17 cellular contexts compared by ENCODE assay signal in genomic region chr20:62449951-62450815, GRCh38. TPM values are rescaled to one million over a fixed set of nuclear protein-coding genes. Genes with fewer than 3 reads are reported as not detected.
DNase-seq lines count a peak whose midpoint lies in the region; ATAC-seq, FAIRE-seq and TF ChIP-seq lines count a peak whose summit lies in the region.
"Had no signal": no experiment of that assay in that cellular context is flagged by ENCODE, and none has a peak within 500 bp of the region (broad histone marks: within the 10 kb centered on the region; RNA-seq: fewer than 3 reads in every experiment).

No MANE protein-coding gene starts in this region.

- peaks cover 16 to 77% of the 10 kb centered on the region in 2 experiments; a peak in 4 of 5 replicates for H3K4me1 ChIP-seq in K562 (replicated peaks in 1 of 2; ENCODE audit: control insufficient read depth in 2 of 2, insufficient read depth in 2 of 2, low read length in 2 of 2)
- peaks cover 1 to 9% (median 5%) of the 10 kb centered on the region in 4 donors for H3K4me1 ChIP-seq in liver (ENCODE audit: control insufficient read depth in 4 of 4, insufficient read depth in 4 of 4, low read length in 3 of 4)

- no peak overlapping the region for H3K27ac ChIP-seq in K562 (ENCODE audit: extremely low read depth, low read depth, low read length)
- no peak overlapping the region for H3K27ac ChIP-seq in liver (ENCODE audit: low read depth in 1 of 2, low read length in 2 of 2)
- H3K27ac ChIP-seq: thoracic aorta had no signal

- TF ChIP-seq RAD21 in K562 (CRISPR knock-in tag; conservative IDR thresholded peaks at IDR 0.05 in 1 of 2, IDR thresholded peaks at IDR 0.05 in 1 of 2) (no peak), liver (IDR thresholded peaks at IDR 0.05) (no peak)

- TF ChIP-seq CTCF in K562 (IDR thresholded peaks at IDR 0.05 in 2 of 3, conservative IDR thresholded peaks at IDR 0.05 in 1 of 3; ENCODE audit: insufficient read depth in 2 of 3, low read depth in 1 of 3, low read length in 3 of 3) (peak in 2 of 3 experiments; percentile 23 to 37; a peak in 1 of 6 replicates), liver (IDR thresholded peaks at IDR 0.05; ENCODE audit: low read depth, low read length, missing input control) (peak; percentile 9)

- FAIRE-seq in K562 (lab: Jason Lieb, UNC), result no peak
- FAIRE-seq: GM19239 had no signal

- no peaks in the 10 kb centered on the region for H3K36me3 ChIP-seq in K562 (ENCODE audit: control insufficient read depth, insufficient read depth, low read length)
- H3K36me3 ChIP-seq in liver (ENCODE audit: control insufficient read depth in 4 of 4, insufficient read depth in 3 of 4, low read depth in 1 of 4, low read length in 3 of 4), result no peaks in the 10 kb centered on the region
- H3K36me3 ChIP-seq: thoracic aorta had no signal

- H3K4me3 ChIP-seq in K562 (no peak overlapping the region), liver (ENCODE audit: low read depth in 1 of 3, low read length in 3 of 3) (no peak overlapping the region)
- H3K4me3 ChIP-seq: thoracic aorta had no signal

- H3K4me2 ChIP-seq in K562 (ENCODE audit: insufficient read depth, low read length), result no peak overlapping the region

- in situ Hi-C loops in Caki2 (cut with HindIII; ENCODE audit: low pct_unique_long_range_greater_than_20kb, low sequenced_read_pairs) (no loop called here), K562 (cut with MboI) (no loop called here)

- intact Hi-C loops in K562 (cut with micrococcal nuclease), result no loop called here

- H3K79me2 ChIP-seq in K562 (ENCODE audit: control insufficient read depth, insufficient read depth, low read length), result no peaks in the 10 kb centered on the region

- POLR2A ChIA-PET in K562 (lab: Yijun Ruan, JAX), result interaction anchor here (0.7 to 1.1 kb wide), 3 partner anchors 11 to 40 kb away, joined by 3 to 4 read pairs (median 3); no protein-coding TSS in a partner anchor

- no peaks in the 10 kb centered on the region for H3K9me1 ChIP-seq in K562 (ENCODE audit: control insufficient read depth, insufficient read depth, low read length)

- CTCF ChIA-PET in K562 (lab: Yijun Ruan, JAX; ENCODE audit: low intra/inter-chr PET ratio), result no interaction called here

- TF ChIP-seq EP300 in K562 (IDR thresholded peaks at IDR 0.05; ENCODE audit: low read length), result no peak

- no peak for TF ChIP-seq POLR2A in K562 (conservative IDR thresholded peaks at IDR 0.05)

- no peaks in the 10 kb centered on the region for H4K20me1 ChIP-seq in K562 (replicated peaks; ENCODE audit: control insufficient read depth, insufficient read depth, low read length)

- no peak for ATAC-seq in K562
- ATAC-seq in GM19395 (IDR thresholded peaks at IDR 0.05; ENCODE audit: unreplicated experiment), result no peak

- no peaks in the 10 kb centered on the region for H3K9me3 ChIP-seq in K562 (replicated peaks; ENCODE audit: control insufficient read depth, insufficient read depth, low read depth, low read length)
- no peaks in the 10 kb centered on the region for H3K9me3 ChIP-seq in liver (ENCODE audit: control insufficient read depth in 4 of 4, low read length in 3 of 4)
- H3K9me3 ChIP-seq: thoracic aorta had no signal

- DNase-seq in Caki2 (ENCODE audit: low read depth) (peak; percentile 11), HuH-7 (ENCODE audit: low spot score) (peak; percentile 62), K562 (ENCODE audit: extremely low read depth in 1 of 4, low spot score in 3 of 4) (no peak), NCI-H2107 (lab: John Stamatoyannopoulos, UW) (no peak), SKM-1 treated with dmso at 0.1 percent for 144 hours (lab: John Stamatoyannopoulos, UW; ENCODE audit: unreplicated experiment) (no peak)
- no peak for DNase-seq in activated CD4-positive, CD25-positive, alpha-beta regulatory T cell (lab: John Stamatoyannopoulos, UW)
- DNase-seq: activated CD4-positive, alpha-beta T cell treated with anti-CD3 and anti-CD28 coated beads for 48 hours; activated naive CD8-positive, alpha-beta T cell treated with anti-CD3 and anti-CD28 coated beads, Interleukin-2, amount 10 ng/mL, durations not matched to agents 7 days and 5 days; activated T-cell treated with anti-CD3 and anti-CD28 coated beads, Interleukin-2, amount 50 U/mL, for 1 hour; NCI-H1048; NCI-H345 had no signal

- WGBS in K562 (ENCODE audit: insufficient coverage, low coverage, missing lambda C conversion rate), result 28% methylated on average over 24 of the region's 28 CpGs
- 57% methylated on average over 28 of the region's 28 CpGs for WGBS in liver

- H3K9ac ChIP-seq in K562 (ENCODE audit: insufficient read depth in 1 of 2, low read depth in 2 of 2, low read length in 2 of 2) (peak overlapping the region in 1 of 2 experiments; percentile 20; a peak in 1 of 4 replicates), liver (ENCODE audit: low read depth in 1 of 2, low read length in 2 of 2) (no peak overlapping the region)

- H3K27me3 ChIP-seq in K562 (ENCODE audit: control insufficient read depth in 2 of 2, insufficient read depth in 2 of 2, low read length in 2 of 2) (peaks cover 5 to 23% of the 10 kb centered on the region in 2 experiments; a peak in 4 of 5 replicates), liver (ENCODE audit: control insufficient read depth in 4 of 4, insufficient read depth in 4 of 4, low read length in 3 of 4) (peaks cover 0 to 4% (median 0%) of the 10 kb centered on the region in 4 donors)

- no TSS peak for BruUV-seq in K562 (replicated peaks; lab: Mats Ljungman, UMichigan)

- H2AFZ ChIP-seq in K562 (ENCODE audit: low read depth, low read length), result no peak overlapping the region

RNA-seq across cellular contexts. Expression of gene RBBP8NL, which starts 22.8 kb away (rescaled TPM):
- total RNA-seq in Caki2 (2014; rRNA removed; shearing (Covaris generic); ENCODE audit: low replicate concordance), result not detected in 2 replicates
- not detected in 2 replicates for total RNA-seq in K562 (2011; cell fraction: chromatin; rRNA removed; ENCODE audit: low replicate concordance)
- total RNA-seq in K562 (2011; cell fraction: nucleolus; rRNA removed), result not detected in 2 replicates
- total RNA-seq in K562 (2011; cell fraction: nucleoplasm; rRNA removed), result not detected in 2 replicates
- total RNA-seq in K562 (2014; rRNA removed), result not detected in 2 replicates
- total RNA-seq in K562 (2014; rRNA removed; fragmentation: Illumina TruSeq; extraction: Trizol), result not detected in 2 replicates
- not detected in 2 replicates for total RNA-seq in K562 (2015; rRNA removed; fragmentation: Illumina TruSeq; extraction: Trizol)
- total RNA-seq in K562 (2021), result not detected in 2 replicates
- polyA plus RNA-seq in K562 (2011; rRNA removed), result not detected in 2 replicates
- 0.04 TPM in 1 of 2 replicates, not detected in the other for polyA plus RNA-seq in K562 (2011; cell fraction: cytosol; rRNA removed)
- 0.09 TPM in 1 of 2 replicates, not detected in the other for polyA plus RNA-seq in K562 (2011; cell fraction: nucleus; rRNA removed)
- polyA plus RNA-seq in K562 (2012), result not detected in 2 replicates
- not detected in 2 replicates for polyA plus RNA-seq in K562 (2014; fragmentation: Illumina TruSeq; extraction: Trizol)
- not detected for polyA plus RNA-seq in K562 (2014; fragmentation: Nextera tagmentation; extraction: Ambion mirVana)
- polyA plus RNA-seq in K562 (2014; rRNA removed), result not detected in 2 replicates
- polyA minus RNA-seq in K562 (2011; rRNA and poly(A)+ RNA removed), result not detected in 2 replicates
- not detected in 2 replicates for polyA minus RNA-seq in K562 (2011; cell fraction: cytosol; rRNA and poly(A)+ RNA removed)
- not detected in 2 replicates for polyA minus RNA-seq in K562 (2011; cell fraction: nucleus; rRNA and poly(A)+ RNA removed)
- under 1 TPM; under 0.01 to 0.14 TPM for total RNA-seq in liver
- not detected for polyA plus RNA-seq in liver
- total RNA-seq: activated naive CD8-positive, alpha-beta T cell treated with anti-CD3 and anti-CD28 coated beads, Interleukin-2, amount 10 ng/mL, durations not matched to agents 7 days and 5 days; mononuclear cell; thoracic aorta had no signal
- polyA plus RNA-seq: CD14-positive monocyte had no signal

RNA-seq across cellular contexts. Expression of gene GATA5, which starts 25.6 kb away (rescaled TPM):
- total RNA-seq in Caki2 (2014; rRNA removed; shearing (Covaris generic); ENCODE audit: low replicate concordance), result not detected in 2 replicates
- 0.40 and 1.3 TPM in 2 replicates for total RNA-seq in K562 (2011; cell fraction: chromatin; rRNA removed; ENCODE audit: low replicate concordance)
- 0.66 and 0.67 TPM in 2 replicates for total RNA-seq in K562 (2011; cell fraction: nucleolus; rRNA removed)
- total RNA-seq in K562 (2011; cell fraction: nucleoplasm; rRNA removed), result 0.29 and 0.46 TPM in 2 replicates
- total RNA-seq in K562 (2014; rRNA removed) (0.18 and 0.45 TPM in 2 replicates), K562 (2014; rRNA removed; fragmentation: Illumina TruSeq; extraction: Trizol) (0.06 TPM in 1 of 2 replicates, not detected in the other), K562 (2015; rRNA removed; fragmentation: Illumina TruSeq; extraction: Trizol) (0.08 and 0.22 TPM in 2 replicates), K562 (2021) (0.49 TPM in 2 replicates), liver (1 to 10 TPM in 1 of 2 donors, under 1 TPM in 1; 0.25 to 6.1 TPM)
- polyA plus RNA-seq in K562 (2011; rRNA removed) (0.57 and 0.68 TPM in 2 replicates), K562 (2014; fragmentation: Illumina TruSeq; extraction: Trizol) (0.09 and 0.11 TPM in 2 replicates), K562 (2014; fragmentation: Nextera tagmentation; extraction: Ambion mirVana) (not detected), K562 (2014; rRNA removed) (0.16 and 0.34 TPM in 2 replicates), liver (under 1 TPM; 0.31 to 0.36 TPM)
- polyA plus RNA-seq in K562 (2011; cell fraction: cytosol; rRNA removed), result 0.68 and 2.4 TPM in 2 replicates
- 1.4 and 2.7 TPM in 2 replicates for polyA plus RNA-seq in K562 (2011; cell fraction: nucleus; rRNA removed)
- 0.43 and 0.44 TPM in 2 replicates for polyA plus RNA-seq in K562 (2012)
- 0.12 and 0.39 TPM in 2 replicates for polyA minus RNA-seq in K562 (2011; rRNA and poly(A)+ RNA removed)
- 0.86 and 1.5 TPM in 2 replicates for polyA minus RNA-seq in K562 (2011; cell fraction: cytosol; rRNA and poly(A)+ RNA removed)
- 0.67 TPM in 2 replicates for polyA minus RNA-seq in K562 (2011; cell fraction: nucleus; rRNA and poly(A)+ RNA removed)
- total RNA-seq: activated naive CD8-positive, alpha-beta T cell treated with anti-CD3 and anti-CD28 coated beads, Interleukin-2, amount 10 ng/mL, durations not matched to agents 7 days and 5 days; mononuclear cell had no signal
- polyA plus RNA-seq: CD14-positive monocyte had no signal

RNA-seq across cellular contexts. Expression of gene CABLES2, which starts 43.1 kb away (rescaled TPM):
- 3.3 and 5.9 TPM in 2 replicates for total RNA-seq in Caki2 (2014; rRNA removed; shearing (Covaris generic); ENCODE audit: low replicate concordance)
- 3.6 and 7.1 TPM in 2 replicates for total RNA-seq in K562 (2011; cell fraction: chromatin; rRNA removed; ENCODE audit: low replicate concordance)
- total RNA-seq in K562 (2011; cell fraction: nucleolus; rRNA removed), result 3.0 and 3.3 TPM in 2 replicates
- total RNA-seq in K562 (2011; cell fraction: nucleoplasm; rRNA removed), result 2.5 and 3.0 TPM in 2 replicates
- total RNA-seq in K562 (2014; rRNA removed) (1.2 and 2.0 TPM in 2 replicates), K562 (2014; rRNA removed; fragmentation: Illumina TruSeq; extraction: Trizol) (0.93 and 1.3 TPM in 2 replicates), K562 (2015; rRNA removed; fragmentation: Illumina TruSeq; extraction: Trizol) (1.4 and 1.6 TPM in 2 replicates), K562 (2021) (3.7 and 4.2 TPM in 2 replicates), liver (1 to 10 TPM; 2.0 to 3.2 TPM)
- polyA plus RNA-seq in K562 (2011; rRNA removed) (2.2 and 2.5 TPM in 2 replicates), K562 (2014; fragmentation: Illumina TruSeq; extraction: Trizol) (2.7 and 3.2 TPM in 2 replicates), K562 (2014; fragmentation: Nextera tagmentation; extraction: Ambion mirVana) (under 1 TPM; 0.46 to 0.72 TPM), K562 (2014; rRNA removed) (2.1 and 2.2 TPM in 2 replicates), liver (1 to 10 TPM in 1 of 2 donors, under 1 TPM in 1; 0.92 to 2.0 TPM)
- polyA plus RNA-seq in K562 (2011; cell fraction: cytosol; rRNA removed), result 2.6 and 3.8 TPM in 2 replicates
- polyA plus RNA-seq in K562 (2011; cell fraction: nucleus; rRNA removed), result 5.3 and 9.0 TPM in 2 replicates
- 3.9 and 7.7 TPM in 2 replicates for polyA plus RNA-seq in K562 (2012)
- polyA minus RNA-seq in K562 (2011; rRNA and poly(A)+ RNA removed), result 1.1 and 1.7 TPM in 2 replicates
- 5.1 and 5.4 TPM in 2 replicates for polyA minus RNA-seq in K562 (2011; cell fraction: cytosol; rRNA and poly(A)+ RNA removed)
- polyA minus RNA-seq in K562 (2011; cell fraction: nucleus; rRNA and poly(A)+ RNA removed), result 1.6 and 1.7 TPM in 2 replicates

Comparison
In these comparisons a context has a peak if more than half of its experiments do, and no peak if none do; other contexts are left out.
1. DNase-seq: peak in Caki2 (single experiment) and HuH-7 (single experiment); none in K562 (0 of 4), NCI-H2107 (single experiment), SKM-1 treated with dmso at 0.1 percent for 144 hours (single experiment) and activated CD4-positive, CD25-positive, alpha-beta regulatory T cell (0 of 4).